In the genomic region with DNA sequence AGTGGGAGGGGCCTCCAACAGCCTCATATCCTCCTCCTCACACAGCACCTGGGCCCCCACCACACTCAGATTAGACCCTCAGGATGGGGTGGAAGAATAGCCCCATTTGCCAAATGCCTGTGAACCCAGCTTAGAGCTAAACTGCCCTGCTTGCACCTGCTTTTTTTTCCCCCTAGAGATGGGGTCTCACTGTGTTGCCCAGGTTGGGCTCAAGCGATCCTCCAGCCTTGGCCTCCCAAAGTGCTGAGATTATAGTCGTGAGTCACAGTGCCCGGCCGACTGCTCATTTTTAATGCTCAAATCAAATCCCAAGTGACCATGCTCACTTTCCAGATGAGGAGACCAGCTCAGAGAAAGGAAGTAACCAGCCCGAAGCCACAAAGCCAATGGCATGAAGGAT, we compare ENCODE assay signal across 28 cellular contexts.
"Had no signal": no experiment of that assay in that cellular context is flagged by ENCODE, and none has a peak within 500 bp of the region (broad histone marks: within the 10 kb centered on the region; RNA-seq: fewer than 3 reads in every experiment).

No MANE protein-coding gene starts in this region.

- DNase-seq: activated B cell treated with CpG ODN at 0.5 μM for 24 hours; activated CD4-positive, alpha-beta T cell treated with anti-CD3 and anti-CD28 coated beads for 1 hour; activated CD4-positive, alpha-beta T cell treated with anti-CD3 and anti-CD28 coated beads, Interleukin-2, amount 10 ng/mL, durations not matched to agents 24 days and 14 days; activated CD4-positive, alpha-beta T cell treated with anti-CD3 and anti-CD28 coated beads, Interleukin-2, amount 50 U/mL, for 48 hours; activated gamma-delta T cell; activated naive CD4-positive, alpha-beta T cell treated with anti-CD3 and anti-CD28 coated beads for 36 hours; activated T-cell treated with anti-CD3 and anti-CD28 coated beads for 4 hours; activated T-cell treated with anti-CD3 and anti-CD28 coated beads, Interleukin-2, amount 50 U/mL, for 48 hours; amygdala; MG63; MV-4-11; NCI-H1105; NCI-H1436; NCI-H1694 treated with DMSO at 0.1 percent for 48 hours; NCI-H2029 treated with DMSO at 0.1 percent for 48 hours; NCI-H345; NCI-H510A; NCI-H69; NK-92 treated with Interleukin-12 subunit alpha and Interleukin-12 subunit beta, amount 100 ng/mL, for 24 hours; OCI-M1; SIG-M5; T-helper 17 cell; T-helper 9 cell had no signal

- H3K27me3 ChIP-seq: MG63 had no signal

- H3K27me3 Mint-ChIP-seq: activated B cell treated with CpG ODN at 0.5 μM for 24 hours; activated CD4-positive, alpha-beta T cell treated with anti-CD3 and anti-CD28 coated beads, Interleukin-2, amount 10 ng/mL, durations not matched to agents 24 days and 14 days; activated naive CD8-positive, alpha-beta T cell; activated T-helper 17 cell treated with anti-CD3 and anti-CD28 coated beads, Interleukin-2, amount 50 U/mL, for 72 hours; central memory CD8-positive, alpha-beta T cell; T-helper 17 cell had no signal

- H3K4me3 Mint-ChIP-seq: activated B cell treated with CpG ODN at 0.5 μM for 24 hours; activated CD4-positive, alpha-beta T cell treated with anti-CD3 and anti-CD28 coated beads, Interleukin-2, amount 10 ng/mL, durations not matched to agents 24 days and 14 days; activated naive CD4-positive, alpha-beta T cell treated with anti-CD3 and anti-CD28 coated beads for 36 hours; activated naive CD8-positive, alpha-beta T cell; activated T-helper 17 cell treated with anti-CD3 and anti-CD28 coated beads, Interleukin-2, amount 50 U/mL, for 72 hours; brain; central memory CD8-positive, alpha-beta T cell; T-helper 17 cell had no signal

- H3K4me3 ChIP-seq: MG63 had no signal

- H3K36me3 Mint-ChIP-seq: activated naive CD8-positive, alpha-beta T cell; brain had no signal

- H3K36me3 ChIP-seq: MG63 had no signal

- ATAC-seq: activated T-helper 17 cell treated with anti-CD3 and anti-CD28 coated beads, Interleukin-2, amount 50 U/mL, for 72 hours; Panc1; T-helper 17 cell had no signal

- H3K9me3 ChIP-seq: MG63 had no signal

- H3K27ac Mint-ChIP-seq: activated B cell treated with CpG ODN at 0.5 μM for 24 hours; activated CD4-positive, alpha-beta T cell treated with anti-CD3 and anti-CD28 coated beads, Interleukin-2, amount 10 ng/mL, durations not matched to agents 24 days and 14 days; activated naive CD4-positive, alpha-beta T cell treated with anti-CD3 and anti-CD28 coated beads for 36 hours; activated naive CD8-positive, alpha-beta T cell; activated T-helper 17 cell treated with anti-CD3 and anti-CD28 coated beads, Interleukin-2, amount 50 U/mL, for 72 hours; T-helper 17 cell had no signal

- H3K9me3 Mint-ChIP-seq: activated B cell treated with CpG ODN at 0.5 μM for 24 hours; activated CD4-positive, alpha-beta T cell treated with anti-CD3 and anti-CD28 coated beads, Interleukin-2, amount 10 ng/mL, durations not matched to agents 24 days and 14 days; activated naive CD4-positive, alpha-beta T cell treated with anti-CD3 and anti-CD28 coated beads for 36 hours; activated T-helper 17 cell treated with anti-CD3 and anti-CD28 coated beads, Interleukin-2, amount 50 U/mL, for 72 hours; brain; central memory CD8-positive, alpha-beta T cell had no signal
